20 cellular contexts compared by ENCODE assay signal in genomic region chr5:127950707-127951356, GRCh38.
A peak's percentile ranks its signal among the peaks of the same experiment; 100 is the strongest.
DNase-seq lines count a peak whose midpoint lies in the region; ATAC-seq and TF ChIP-seq lines count a peak whose summit lies in the region.
"Had no signal": no experiment of that assay in that cellular context is flagged by ENCODE, and none has a peak within 500 bp of the region (broad histone marks: within the 10 kb centered on the region; RNA-seq: fewer than 3 reads in every experiment).

No MANE protein-coding gene starts in this region.

- H3K4me3 Mint-ChIP-seq in nephron progenitor cell = no peak overlapping the region
- H3K4me3 Mint-ChIP-seq in stimulated activated naive CD8-positive, alpha-beta T cell treated with anti-CD3 and anti-CD28 coated beads, Interleukin-15, amount 100 ng/mL, for 72 hours = no peak overlapping the region
- no peak overlapping the region for H3K4me3 Mint-ChIP-seq in activated CD4-positive, alpha-beta memory T cell treated with anti-CD3 and anti-CD28 coated beads, Interleukin-2, amount 10 ng/mL, durations not matched to agents 7 days and 5 days
- H3K4me3 Mint-ChIP-seq: activated B cell treated with CpG ODN at 0.5 μM for 24 hours; activated naive CD8-positive, alpha-beta T cell treated with anti-CD3 and anti-CD28 coated beads for 36 hours had no signal

- peak; percentile 56 for DNase-seq in EH (ENCODE audit: low read depth)
- DNase-seq in NCI-H524 (lab: John Stamatoyannopoulos, UW) = peak; percentile 80 to 90
- DNase-seq in choroid plexus epithelial cell (ENCODE audit: low read depth) = peak; percentile 76
- no peak for DNase-seq in nephron progenitor cell
- DNase-seq in OCI-M2 (lab: John Stamatoyannopoulos, UW; ENCODE audit: unreplicated experiment) = no peak
- no peak for DNase-seq in stimulated activated CD4-positive, alpha-beta T cell treated with anti-CD3 and anti-CD28 coated beads, Interleukin-1b, Interleukin-23, amount 100 ng/mL, for 48 hours
- no peak for DNase-seq in stimulated activated naive CD8-positive, alpha-beta T cell treated with anti-CD3 and anti-CD28 coated beads, Interleukin-15, amount 100 ng/mL, for 72 hours
- no peak for DNase-seq in activated CD4-positive, alpha-beta memory T cell treated with anti-CD3 and anti-CD28 coated beads, Interleukin-2, amount 10 ng/mL, durations not matched to agents 7 days and 5 days
- DNase-seq: activated B cell treated with CpG ODN at 0.5 μM for 24 hours; activated CD8-positive, alpha-beta memory T cell treated with anti-CD3 and anti-CD28 coated beads for 24 hours; activated naive CD8-positive, alpha-beta T cell treated with anti-CD3 and anti-CD28 coated beads for 36 hours; dermis blood vessel endothelial cell; DMS153; Karpas-422; NCI-H1417 treated with DMSO at 0.1 percent for 48 hours; ovary; Right ventricle myocardium superior; stimulated activated CD8-positive, alpha-beta memory T cell treated with anti-CD3 and anti-CD28 coated beads, Interleukin-4, amount 100 ng/mL, for 48 hours; testis had no signal

- POLR2A ChIA-PET in activated CD4-positive, alpha-beta memory T cell treated with anti-CD3 and anti-CD28 coated beads, Interleukin-2, amount 10 ng/mL, durations not matched to agents 7 days and 5 days (lab: Charles Lee) = no interaction called here

- H3K9me3 Mint-ChIP-seq in nephron progenitor cell = peaks cover 9% of the 10 kb centered on the region
- H3K9me3 Mint-ChIP-seq in stimulated activated naive CD8-positive, alpha-beta T cell treated with anti-CD3 and anti-CD28 coated beads, Interleukin-15, amount 100 ng/mL, for 72 hours = no peaks in the 10 kb centered on the region
- H3K9me3 Mint-ChIP-seq in activated CD4-positive, alpha-beta memory T cell treated with anti-CD3 and anti-CD28 coated beads, Interleukin-2, amount 10 ng/mL, durations not matched to agents 7 days and 5 days = no peaks in the 10 kb centered on the region
- H3K9me3 Mint-ChIP-seq: activated naive CD8-positive, alpha-beta T cell treated with anti-CD3 and anti-CD28 coated beads for 36 hours had no signal

- CTCF ChIA-PET in activated CD4-positive, alpha-beta memory T cell treated with anti-CD3 and anti-CD28 coated beads, Interleukin-2, amount 10 ng/mL, durations not matched to agents 7 days and 5 days (lab: Charles Lee) = no interaction called here

- peaks cover 3% of the 10 kb centered on the region for H3K27me3 Mint-ChIP-seq in nephron progenitor cell (ENCODE audit: low read depth, poor library complexity)
- no peaks in the 10 kb centered on the region for H3K27me3 Mint-ChIP-seq in stimulated activated naive CD8-positive, alpha-beta T cell treated with anti-CD3 and anti-CD28 coated beads, Interleukin-15, amount 100 ng/mL, for 72 hours
- no peaks in the 10 kb centered on the region for H3K27me3 Mint-ChIP-seq in activated CD4-positive, alpha-beta memory T cell treated with anti-CD3 and anti-CD28 coated beads, Interleukin-2, amount 10 ng/mL, durations not matched to agents 7 days and 5 days
- H3K27me3 Mint-ChIP-seq: activated B cell treated with CpG ODN at 0.5 μM for 24 hours; activated naive CD8-positive, alpha-beta T cell treated with anti-CD3 and anti-CD28 coated beads for 36 hours had no signal

- TF ChIP-seq CTCF in choroid plexus epithelial cell (conservative IDR thresholded peaks at IDR 0.05; ENCODE audit: low read depth, low read length) = no peak
- no peak for TF ChIP-seq CTCF in nephron progenitor cell (IDR thresholded peaks at IDR 0.05)

- H3K36me3 Mint-ChIP-seq in nephron progenitor cell (ENCODE audit: low read depth) = peaks cover 12% of the 10 kb centered on the region
- no peaks in the 10 kb centered on the region for H3K36me3 Mint-ChIP-seq in activated CD4-positive, alpha-beta memory T cell treated with anti-CD3 and anti-CD28 coated beads, Interleukin-2, amount 10 ng/mL, durations not matched to agents 7 days and 5 days (ENCODE audit: low read depth)

- peak overlapping the region; percentile 78 for H3K27ac Mint-ChIP-seq in nephron progenitor cell
- H3K27ac Mint-ChIP-seq in stimulated activated naive CD8-positive, alpha-beta T cell treated with anti-CD3 and anti-CD28 coated beads, Interleukin-15, amount 100 ng/mL, for 72 hours = peak overlapping the region in 1 of 2 donors; percentile 44
- no peak overlapping the region for H3K27ac Mint-ChIP-seq in activated CD4-positive, alpha-beta memory T cell treated with anti-CD3 and anti-CD28 coated beads, Interleukin-2, amount 10 ng/mL, durations not matched to agents 7 days and 5 days
- H3K27ac Mint-ChIP-seq: activated B cell treated with CpG ODN at 0.5 μM for 24 hours; activated naive CD8-positive, alpha-beta T cell treated with anti-CD3 and anti-CD28 coated beads for 36 hours had no signal

- no peak overlapping the region for H3K4me3 ChIP-seq in choroid plexus epithelial cell (ENCODE audit: low read depth, low read length)
- H3K4me3 ChIP-seq: ovary, skin epidermis, testis had no signal

- ATAC-seq in stimulated activated naive CD8-positive, alpha-beta T cell treated with anti-CD3 and anti-CD28 coated beads, Interleukin-15, amount 100 ng/mL, for 72 hours = no peak

- H3K4me1 Mint-ChIP-seq in nephron progenitor cell = peaks cover 16% of the 10 kb centered on the region
- H3K4me1 Mint-ChIP-seq in stimulated activated naive CD8-positive, alpha-beta T cell treated with anti-CD3 and anti-CD28 coated beads, Interleukin-15, amount 100 ng/mL, for 72 hours = no peaks in the 10 kb centered on the region
- H3K4me1 Mint-ChIP-seq in activated CD4-positive, alpha-beta memory T cell treated with anti-CD3 and anti-CD28 coated beads, Interleukin-2, amount 10 ng/mL, durations not matched to agents 7 days and 5 days = no peaks in the 10 kb centered on the region
- H3K4me1 Mint-ChIP-seq: activated B cell treated with CpG ODN at 0.5 μM for 24 hours; activated naive CD8-positive, alpha-beta T cell treated with anti-CD3 and anti-CD28 coated beads for 36 hours had no signal

Comparison
In these comparisons a context has a peak if more than half of its experiments do, and no peak if none do; other contexts are left out.
1. DNase-seq: peak in EH (single experiment), NCI-H524 (2 of 2) and choroid plexus epithelial cell (single experiment); none in nephron progenitor cell (single experiment), OCI-M2 (single experiment), stimulated activated CD4-positive, alpha-beta T cell treated with anti-CD3 and anti-CD28 coated beads, Interleukin-1b, Interleukin-23, amount 100 ng/mL, for 48 hours (single experiment), stimulated activated naive CD8-positive, alpha-beta T cell treated with anti-CD3 and anti-CD28 coated beads, Interleukin-15, amount 100 ng/mL, for 72 hours (0 of 2) and activated CD4-positive, alpha-beta memory T cell treated with anti-CD3 and anti-CD28 coated beads, Interleukin-2, amount 10 ng/mL, durations not matched to agents 7 days and 5 days (single experiment).